ENCODE assay signal across 8 cellular contexts in genomic region chr7:151518105-151518780, GRCh38. TPM values are rescaled to one million over a fixed set of nuclear protein-coding genes. Genes with fewer than 3 reads are reported as not detected.
DNase-seq lines count a peak whose midpoint lies in the region; ATAC-seq and TF ChIP-seq lines count a peak whose summit lies in the region.

No MANE protein-coding gene starts in this region.

- TF ChIP-seq CTCF in AG09309 (IDR thresholded peaks at IDR 0.05; ENCODE audit: control insufficient read depth, insufficient read depth, low read depth, low read length, missing control alignments) (no peak), HL-60 (IDR thresholded peaks at IDR 0.05; ENCODE audit: insufficient read depth, low read length) (no peak)

- H3K27ac ChIP-seq in HL-60 (replicated peaks), result peak overlapping the region; percentile 76

- peak; percentile 49 for ATAC-seq in left lobe of liver
- ATAC-seq in GM18873 (IDR thresholded peaks at IDR 0.05; ENCODE audit: low FRiP score, unreplicated experiment), result no peak
- ATAC-seq in HG03571 (IDR thresholded peaks at IDR 0.05; ENCODE audit: unreplicated experiment), result no peak

- DNase-seq in AG09309 (ENCODE audit: low read depth) (no peak), HL-60 (ENCODE audit: low read depth in 1 of 2, low spot score in 1 of 2) (peak in 1 of 2 experiments; percentile 49), cerebellar cortex (ENCODE audit: low spot score) (peak; percentile 44), left lobe of liver (ENCODE audit: low spot score) (peak; percentile 87)
- peak; percentile 26 for DNase-seq in activated CD4-positive, CD25-positive, alpha-beta regulatory T cell treated with anti-CD3 and anti-CD28 coated beads, Interleukin-2, amount 50 U/mL, for 16 hours (ENCODE audit: low read depth, low spot score)
- DNase-seq in stimulated activated CD4-positive, alpha-beta T cell treated with anti-CD3 and anti-CD28 coated beads, Interleukin-4, amount 100 ng/mL, for 1 hour, result peak; percentile 58

- H3K4me3 ChIP-seq in AG09309 (ENCODE audit: control insufficient read depth, low read depth, low read length) (peak overlapping the region; percentile 60), HL-60 (replicated peaks; ENCODE audit: insufficient read depth, low read length) (peak overlapping the region; percentile 66)

- H3K27me3 ChIP-seq in HL-60 (ENCODE audit: insufficient read depth, poor library complexity, severe bottlenecking), result no peaks in the 10 kb centered on the region

RNA-seq across cellular contexts. Expression of gene RHEB, which starts 1.5 kb away (rescaled TPM):
- total RNA-seq in left lobe of liver, result 34.0 TPM
